Comparison of ENCODE assay signal across 23 cellular contexts in the genomic region with DNA sequence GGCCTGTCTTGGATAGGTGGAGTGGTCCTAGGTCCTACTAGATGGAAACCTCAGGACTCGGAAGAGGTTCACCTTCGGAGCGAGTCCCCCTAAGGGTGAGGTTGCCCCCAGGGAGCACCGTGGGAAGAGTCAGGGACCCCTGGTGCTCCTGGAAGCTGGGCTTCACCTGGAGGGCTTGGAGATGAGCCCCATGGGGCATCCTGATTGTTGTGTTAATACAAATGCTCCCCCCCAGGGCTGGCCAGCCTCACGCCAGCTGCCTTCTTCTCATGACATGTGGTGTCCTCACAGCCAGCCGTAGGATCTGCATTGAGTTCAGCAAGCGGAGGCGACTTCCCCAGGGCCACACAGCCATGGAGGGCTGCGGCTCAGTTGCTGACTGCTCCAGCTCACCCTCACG.
"Had no signal": no experiment of that assay in that cellular context is flagged by ENCODE, and none has a peak within 500 bp of the region (broad histone marks: within the 10 kb centered on the region; RNA-seq: fewer than 3 reads in every experiment).

No MANE protein-coding gene starts in this region.

- H3K9ac ChIP-seq: SK-N-SH had no signal

- H3K27ac ChIP-seq: SJCRH30, VCaP had no signal

- DNase-seq: activated CD4-positive, alpha-beta memory T cell treated with anti-CD3 and anti-CD28 coated beads, Interleukin-2, amount 10 ng/mL, durations not matched to agents 7 days and 5 days; activated CD4-positive, alpha-beta T cell treated with anti-CD3 and anti-CD28 coated beads for 36 hours; activated CD4-positive, alpha-beta T cell treated with anti-CD3 and anti-CD28 coated beads, Interleukin-2, amount 50 U/mL, for 1 hour; activated CD8-positive, alpha-beta memory T cell treated with anti-CD3 and anti-CD28 coated beads, Interleukin-2, amount 50 U/mL, for 4 hours; activated naive CD4-positive, alpha-beta T cell treated with Interleukin-2 at 50 U/mL for 16 hours; activated naive CD8-positive, alpha-beta T cell treated with anti-CD3 and anti-CD28 coated beads, Interleukin-2, amount 50 U/mL, for 24 hours; activated T-cell treated with anti-CD3 and anti-CD28 coated beads, Interleukin-2, amount 50 U/mL, for 72 hours; amniotic stem cell; MG63; MV-4-11; NCI-H1105; NCI-H1694 treated with DMSO at 0.1 percent for 48 hours; NCI-H2029 treated with DMSO at 0.1 percent for 48 hours; NCI-H510A; NCI-H526 treated with DMSO at 0.1 percent for 48 hours; NCI-H82; Right ventricle myocardium superior; SJCRH30; SK-N-SH; T-helper 1 cell had no signal

- H3K9me3 ChIP-seq: MG63, SJCRH30, SK-N-SH had no signal

- H3K4me2 ChIP-seq: SK-N-SH had no signal

- ATAC-seq: activated CD4-positive, alpha-beta T cell treated with anti-CD3 and anti-CD28 coated beads for 36 hours; activated naive CD4-positive, alpha-beta T cell treated with anti-CD3 and anti-CD28 coated beads, Interleukin-2, amount 50 U/mL, for 72 hours; activated naive CD8-positive, alpha-beta T cell treated with anti-CD3 and anti-CD28 coated beads, Interleukin-2, amount 50 U/mL, for 24 hours; activated T-cell treated with anti-CD3 and anti-CD28 coated beads, Interleukin-2, amount 50 U/mL, for 72 hours had no signal

- H3K36me3 ChIP-seq: MG63, SJCRH30 had no signal

- H3K4me1 ChIP-seq: SJCRH30 had no signal

- FAIRE-seq: astrocyte had no signal

- H3K4me3 ChIP-seq: MG63, SJCRH30 had no signal
